ENCODE assay signal across 8 cellular contexts in the genomic region with DNA sequence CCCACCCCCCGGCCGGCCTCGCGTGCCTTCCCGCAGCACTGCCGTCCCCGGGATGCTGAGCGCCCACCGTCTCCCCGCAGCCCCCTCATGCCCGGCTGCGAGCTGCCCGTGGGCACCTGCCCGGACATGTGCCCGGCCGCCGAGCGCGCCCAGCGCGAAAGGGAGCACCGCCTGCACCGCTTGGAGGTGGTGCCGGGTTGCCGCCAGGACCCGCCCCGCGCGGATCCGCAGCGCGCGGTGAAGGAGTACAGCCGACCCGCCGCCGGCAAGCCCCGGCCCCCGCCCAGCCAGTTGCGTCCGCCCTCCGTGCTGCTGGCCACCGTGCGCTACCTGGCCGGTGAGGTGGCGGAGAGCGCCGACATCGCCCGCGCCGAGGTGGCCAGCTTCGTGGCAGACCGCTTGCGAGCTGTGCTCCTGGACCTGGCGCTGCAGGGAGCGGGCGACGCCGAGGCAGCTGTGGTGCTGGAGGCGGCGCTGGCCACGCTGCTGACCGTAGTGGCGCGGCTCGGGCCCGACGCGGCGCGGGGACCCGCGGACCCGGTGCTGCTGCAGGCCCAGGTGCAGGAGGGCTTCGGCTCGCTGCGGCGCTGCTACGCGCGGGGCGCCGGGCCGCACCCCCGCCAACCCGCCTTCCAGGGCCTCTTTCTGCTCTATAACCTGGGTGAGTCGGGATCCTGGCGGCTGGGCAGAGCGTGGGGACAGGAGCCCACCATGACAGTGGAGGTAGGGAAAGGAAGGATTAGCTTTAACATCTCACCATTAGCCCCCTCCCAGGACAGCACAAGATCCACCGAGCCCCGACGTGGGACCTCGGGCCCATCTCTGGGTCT. TPM values are rescaled to one million over a fixed set of nuclear protein-coding genes. Genes with fewer than 3 reads are reported as not detected.
DNase-seq lines count a peak whose midpoint lies in the region; ATAC-seq and TF ChIP-seq lines count a peak whose summit lies in the region.

Gene SAC3D1 (plus strand): TSS at position 5 of the 830 bp plus-strand sequence. CDS start 83 bp downstream, at position 88.

- H3K36me3 ChIP-seq in A673 (ENCODE audit: insufficient read depth, low read length, poor library complexity, severe bottlenecking) = peaks cover 23% of the 10 kb centered on the region

- POLR2A ChIA-PET in A673 (lab: Charles Lee; ENCODE audit: low non-redundant PET) = interaction anchor here (0.6 kb wide), 1 partner anchor 292 kb away, joined by 12 read pairs; the partner anchor contains the start of gene DPF2

- H3K27ac ChIP-seq in A673 (ENCODE audit: low read depth, low read length, poor library complexity, severe bottlenecking) (peak within 1 kb of the TSS; percentile 94), foreskin keratinocyte (peak within 1 kb of the TSS; percentile 48)

- H3K36me3 Mint-ChIP-seq in activated T-cell treated with anti-CD3 and anti-CD28 coated beads, Interleukin-2, amount 50 U/mL, for 4 hours (ENCODE audit: insufficient read depth) = peaks cover 4% of the 10 kb centered on the region
- peaks cover 12% of the 10 kb centered on the region for H3K36me3 Mint-ChIP-seq in osteocyte (ENCODE audit: unreplicated experiment)

- CTCF ChIA-PET in A673 (lab: Charles Lee) = interaction anchor here (0.5 kb wide), 1 partner anchor 13 kb away, joined by 5 read pairs; no protein-coding TSS in a partner anchor

- peaks cover 11% of the 10 kb centered on the region for H3K4me1 Mint-ChIP-seq in activated T-cell treated with anti-CD3 and anti-CD28 coated beads, Interleukin-2, amount 50 U/mL, for 4 hours (ENCODE audit: low read depth)
- H3K4me1 Mint-ChIP-seq in osteocyte (ENCODE audit: unreplicated experiment) = peaks cover 19% of the 10 kb centered on the region

- no TSS peak for BruUV-seq in A673 (replicated peaks; lab: Mats Ljungman, UMichigan)

- H3K9me3 ChIP-seq in A673 (ENCODE audit: low read depth, low read length, poor library complexity, severe bottlenecking) = no peaks in the 10 kb centered on the region

- peak; percentile 81 for DNase-seq in A673 (ENCODE audit: low spot score)
- DNase-seq in NCI-H2171 (lab: John Stamatoyannopoulos, UW) = peak; percentile 69
- no peak for DNase-seq in activated T-cell treated with anti-CD3 and anti-CD28 coated beads, Interleukin-2, amount 50 U/mL, for 4 hours
- DNase-seq in foreskin keratinocyte = no peak
- DNase-seq in osteocyte (ENCODE audit: extremely low spot score, unreplicated experiment) = no peak
- no peak for DNase-seq in GOT3 (lab: John Stamatoyannopoulos, UW)

- H3K4me3 ChIP-seq in A673 (ENCODE audit: low read depth, low read length, poor library complexity, severe bottlenecking) = peak within 1 kb of the TSS; percentile 91

- H3K27me3 Mint-ChIP-seq in activated T-cell treated with anti-CD3 and anti-CD28 coated beads, Interleukin-2, amount 50 U/mL, for 4 hours (ENCODE audit: low read depth) = no peaks in the 10 kb centered on the region
- no peaks in the 10 kb centered on the region for H3K27me3 Mint-ChIP-seq in osteocyte (ENCODE audit: unreplicated experiment)

- H3K27ac Mint-ChIP-seq in osteocyte (ENCODE audit: unreplicated experiment) = peak within 1 kb of the TSS; percentile 96

- H3K4me3 Mint-ChIP-seq in activated T-cell treated with anti-CD3 and anti-CD28 coated beads, Interleukin-2, amount 50 U/mL, for 4 hours = peak within 1 kb of the TSS; percentile 90
- peak within 1 kb of the TSS; percentile 86 for H3K4me3 Mint-ChIP-seq in osteocyte (ENCODE audit: unreplicated experiment)

- ATAC-seq in GM18499 (IDR thresholded peaks at IDR 0.05; ENCODE audit: insufficient read depth, unreplicated experiment) = peak; percentile 20
- peak; percentile 35 for ATAC-seq in HG02840 (IDR thresholded peaks at IDR 0.05; ENCODE audit: low FRiP score, unreplicated experiment)
- ATAC-seq in activated T-cell treated with anti-CD3 and anti-CD28 coated beads, Interleukin-2, amount 50 U/mL, for 4 hours = peak; percentile 79 to 83
- ATAC-seq in foreskin keratinocyte = peak; percentile 65

- H3K4me1 ChIP-seq in A673 (ENCODE audit: insufficient read depth, low read length, poor library complexity, severe bottlenecking) (peaks cover 7% of the 10 kb centered on the region), foreskin keratinocyte (no peaks in the 10 kb centered on the region)

- no peak for TF ChIP-seq CTCF in A673 (conservative IDR thresholded peaks at IDR 0.05; ENCODE audit: low read depth, low read length)
- no peak for TF ChIP-seq CTCF in foreskin keratinocyte (conservative IDR thresholded peaks at IDR 0.05)
- TF ChIP-seq CTCF in osteocyte (IDR thresholded peaks at IDR 0.05) = no peak

- H3K27me3 ChIP-seq in A673 (replicated peaks; ENCODE audit: insufficient read depth, low read depth, low read length, poor library complexity) (no peaks in the 10 kb centered on the region), foreskin keratinocyte (no peaks in the 10 kb centered on the region)

- H3K9me3 Mint-ChIP-seq in activated T-cell treated with anti-CD3 and anti-CD28 coated beads, Interleukin-2, amount 50 U/mL, for 4 hours = no peaks in the 10 kb centered on the region
- H3K9me3 Mint-ChIP-seq in osteocyte (ENCODE audit: unreplicated experiment) = no peaks in the 10 kb centered on the region

- intact Hi-C loops in A673 (cut with micrococcal nuclease; ENCODE audit: unreplicated experiment) = no loop called here

RNA-seq across cellular contexts. Expression of gene SAC3D1, which starts in this region (rescaled TPM):
- total RNA-seq in A673 (2021) = 41.9 and 43.9 TPM in 2 replicates
- 10 to 100 TPM; 12.5 to 19.1 (median 15.2) TPM for total RNA-seq in activated T-cell treated with anti-CD3 and anti-CD28 coated beads, Interleukin-2, amount 50 U/mL, for 4 hours
- total RNA-seq in foreskin keratinocyte = 14.6 and 19.0 TPM in 2 replicates
- polyA plus RNA-seq in foreskin keratinocyte = 27.6 and 30.3 TPM in 2 replicates
- 15.0 and 15.6 TPM in 2 replicates for total RNA-seq in osteocyte

Comparison
In these comparisons a context has a peak if more than half of its experiments do, and no peak if none do; other contexts are left out.
1. DNase-seq: peak in A673 (single experiment) and NCI-H2171 (single experiment); none in activated T-cell treated with anti-CD3 and anti-CD28 coated beads, Interleukin-2, amount 50 U/mL, for 4 hours (single experiment), foreskin keratinocyte (0 of 2), osteocyte (single experiment) and GOT3 (single experiment).
2. ATAC-seq: peak in every context shown above with its lines; median percentile 81 in activated T-cell treated with anti-CD3 and anti-CD28 coated beads, Interleukin-2, amount 50 U/mL, for 4 hours; 65 in foreskin keratinocyte; 35 in HG02840; 20 in GM18499.